In genomic region chr1:1219341-1219740, GRCh38 we compare ENCODE assay signal across 15 cellular contexts.
DNase-seq lines count a peak whose midpoint lies in the region; ATAC-seq lines count a peak whose summit lies in the region.
"Had no signal": no experiment of that assay in that cellular context is flagged by ENCODE, and none has a peak within 500 bp of the region (broad histone marks: within the 10 kb centered on the region; RNA-seq: fewer than 3 reads in every experiment).

No MANE protein-coding gene starts in this region.

- no peak for ATAC-seq in HG02884 (IDR thresholded peaks at IDR 0.05; ENCODE audit: unreplicated experiment)
- no peak for ATAC-seq in GM19395 (IDR thresholded peaks at IDR 0.05; ENCODE audit: unreplicated experiment)
- ATAC-seq: GM23338, PC-3 had no signal

- DNase-seq in stimulated activated naive CD4-positive, alpha-beta T cell treated with Interleukin-2 at 50 U/mL for 16 hours (lab: John Stamatoyannopoulos, UW), result peak; percentile 58
- DNase-seq in stimulated activated naive CD4-positive, alpha-beta T cell (lab: John Stamatoyannopoulos, UW), result no peak
- DNase-seq in activated CD4-positive, alpha-beta T cell treated with anti-CD3 and anti-CD28 coated beads, Interleukin-2, amount 50 U/mL, for 4 hours, result peak; percentile 61 to 71
- DNase-seq in effector CD4-positive, alpha-beta T cell, result peak; percentile 37
- DNase-seq in RPMI8226, result no peak
- DNase-seq: amygdala, esophagus squamous epithelium, NCI-H1417 treated with DMSO at 0.1 percent for 48 hours, NCI-H2171, NCI-H774, PC-3, spleen had no signal

Comparison
In these comparisons a context has a peak if more than half of its experiments do, and no peak if none do; other contexts are left out.
1. DNase-seq: peak in stimulated activated naive CD4-positive, alpha-beta T cell treated with Interleukin-2 at 50 U/mL for 16 hours (single experiment), activated CD4-positive, alpha-beta T cell treated with anti-CD3 and anti-CD28 coated beads, Interleukin-2, amount 50 U/mL, for 4 hours (2 of 2) and effector CD4-positive, alpha-beta T cell (single experiment); none in stimulated activated naive CD4-positive, alpha-beta T cell (0 of 6) and RPMI8226 (single experiment).